ENCODE assay signal across 1 cellular context in genomic region chr4:38163216-38164006, GRCh38.
A peak's percentile ranks its signal among the peaks of the same experiment; 100 is the strongest.
TF ChIP-seq lines count a peak whose summit lies in the region.

No MANE protein-coding gene starts in this region.

TF ChIP-seq in GM12878, 131 proteins besides CTCF, POLR2A, EP300 and RAD21 (continued from another document and continues in another):
- TF ChIP-seq, protein P1, sequence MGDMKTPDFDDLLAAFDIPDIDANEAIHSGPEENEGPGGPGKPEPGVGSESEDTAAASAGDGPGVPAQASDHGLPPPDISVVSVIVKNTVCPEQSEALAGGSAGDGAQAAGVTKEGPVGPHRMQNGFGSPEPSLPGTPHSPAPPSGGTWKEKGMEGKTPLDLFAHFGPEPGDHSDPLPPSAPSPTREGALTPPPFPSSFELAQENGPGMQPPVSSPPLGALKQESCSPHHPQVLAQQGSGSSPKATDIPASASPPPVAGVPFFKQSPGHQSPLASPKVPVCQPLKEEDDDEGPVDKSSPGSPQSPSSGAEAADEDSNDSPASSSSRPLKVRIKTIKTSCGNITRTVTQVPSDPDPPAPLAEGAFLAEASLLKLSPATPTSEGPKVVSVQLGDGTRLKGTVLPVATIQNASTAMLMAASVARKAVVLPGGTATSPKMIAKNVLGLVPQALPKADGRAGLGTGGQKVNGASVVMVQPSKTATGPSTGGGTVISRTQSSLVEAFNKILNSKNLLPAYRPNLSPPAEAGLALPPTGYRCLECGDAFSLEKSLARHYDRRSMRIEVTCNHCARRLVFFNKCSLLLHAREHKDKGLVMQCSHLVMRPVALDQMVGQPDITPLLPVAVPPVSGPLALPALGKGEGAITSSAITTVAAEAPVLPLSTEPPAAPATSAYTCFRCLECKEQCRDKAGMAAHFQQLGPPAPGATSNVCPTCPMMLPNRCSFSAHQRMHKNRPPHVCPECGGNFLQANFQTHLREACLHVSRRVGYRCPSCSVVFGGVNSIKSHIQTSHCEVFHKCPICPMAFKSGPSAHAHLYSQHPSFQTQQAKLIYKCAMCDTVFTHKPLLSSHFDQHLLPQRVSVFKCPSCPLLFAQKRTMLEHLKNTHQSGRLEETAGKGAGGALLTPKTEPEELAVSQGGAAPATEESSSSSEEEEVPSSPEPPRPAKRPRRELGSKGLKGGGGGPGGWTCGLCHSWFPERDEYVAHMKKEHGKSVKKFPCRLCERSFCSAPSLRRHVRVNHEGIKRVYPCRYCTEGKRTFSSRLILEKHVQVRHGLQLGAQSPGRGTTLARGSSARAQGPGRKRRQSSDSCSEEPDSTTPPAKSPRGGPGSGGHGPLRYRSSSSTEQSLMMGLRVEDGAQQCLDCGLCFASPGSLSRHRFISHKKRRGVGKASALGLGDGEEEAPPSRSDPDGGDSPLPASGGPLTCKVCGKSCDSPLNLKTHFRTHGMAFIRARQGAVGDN (IDR thresholded peaks at IDR 0.05), result peak; percentile 68
- TF ChIP-seq NR2C2 (IDR thresholded peaks at IDR 0.05; ENCODE audit: borderline replicate concordance, control insufficient read depth, insufficient read length, low read depth), result no peak
- no peak for TF ChIP-seq CEBPB (IDR thresholded peaks at IDR 0.05; ENCODE audit: borderline replicate concordance in 1 of 2, low read depth in 2 of 2, low read length in 2 of 2)
- TF ChIP-seq, protein P2, sequence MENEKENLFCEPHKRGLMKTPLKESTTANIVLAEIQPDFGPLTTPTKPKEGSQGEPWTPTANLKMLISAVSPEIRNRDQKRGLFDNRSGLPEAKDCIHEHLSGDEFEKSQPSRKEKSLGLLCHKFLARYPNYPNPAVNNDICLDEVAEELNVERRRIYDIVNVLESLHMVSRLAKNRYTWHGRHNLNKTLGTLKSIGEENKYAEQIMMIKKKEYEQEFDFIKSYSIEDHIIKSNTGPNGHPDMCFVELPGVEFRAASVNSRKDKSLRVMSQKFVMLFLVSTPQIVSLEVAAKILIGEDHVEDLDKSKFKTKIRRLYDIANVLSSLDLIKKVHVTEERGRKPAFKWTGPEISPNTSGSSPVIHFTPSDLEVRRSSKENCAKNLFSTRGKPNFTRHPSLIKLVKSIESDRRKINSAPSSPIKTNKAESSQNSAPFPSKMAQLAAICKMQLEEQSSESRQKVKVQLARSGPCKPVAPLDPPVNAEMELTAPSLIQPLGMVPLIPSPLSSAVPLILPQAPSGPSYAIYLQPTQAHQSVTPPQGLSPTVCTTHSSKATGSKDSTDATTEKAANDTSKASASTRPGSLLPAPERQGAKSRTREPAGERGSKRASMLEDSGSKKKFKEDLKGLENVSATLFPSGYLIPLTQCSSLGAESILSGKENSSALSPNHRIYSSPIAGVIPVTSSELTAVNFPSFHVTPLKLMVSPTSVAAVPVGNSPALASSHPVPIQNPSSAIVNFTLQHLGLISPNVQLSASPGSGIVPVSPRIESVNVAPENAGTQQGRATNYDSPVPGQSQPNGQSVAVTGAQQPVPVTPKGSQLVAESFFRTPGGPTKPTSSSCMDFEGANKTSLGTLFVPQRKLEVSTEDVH (IDR thresholded peaks at IDR 0.05; ENCODE audit: low read depth, partially characterized antibody), result no peak
- no peak for TF ChIP-seq MAX (IDR thresholded peaks at IDR 0.05; ENCODE audit: low read depth, low read length)
- TF ChIP-seq KDM1A (IDR thresholded peaks at IDR 0.05; ENCODE audit: borderline replicate concordance), result no peak
- TF ChIP-seq REST (IDR thresholded peaks at IDR 0.05; ENCODE audit: low read depth, low read length), result no peak
- TF ChIP-seq, protein P3, sequence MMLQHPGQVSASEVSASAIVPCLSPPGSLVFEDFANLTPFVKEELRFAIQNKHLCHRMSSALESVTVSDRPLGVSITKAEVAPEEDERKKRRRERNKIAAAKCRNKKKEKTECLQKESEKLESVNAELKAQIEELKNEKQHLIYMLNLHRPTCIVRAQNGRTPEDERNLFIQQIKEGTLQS (IDR thresholded peaks at IDR 0.05; ENCODE audit: borderline replicate concordance, extremely low read depth, low read depth, low read length), result no peak
- TF ChIP-seq IRF4 (IDR thresholded peaks at IDR 0.05; ENCODE audit: low read depth, low read length), result no peak
- TF ChIP-seq FOXM1 (IDR thresholded peaks at IDR 0.05; ENCODE audit: low read depth, low read length), result no peak
- no peak for TF ChIP-seq ZBED1 (IDR thresholded peaks at IDR 0.05; ENCODE audit: borderline replicate concordance)
- peak; percentile 86 for TF ChIP-seq MEF2B (IDR thresholded peaks at IDR 0.05; ENCODE audit: partially characterized antibody, poor library complexity, severe bottlenecking)
- TF ChIP-seq TCF3 (IDR thresholded peaks at IDR 0.05; ENCODE audit: borderline replicate concordance, insufficient read depth, low read depth, low read length), result no peak
- no peak for TF ChIP-seq RBBP5 (conservative IDR thresholded peaks at IDR 0.05)
- TF ChIP-seq NFIC (IDR thresholded peaks at IDR 0.05; ENCODE audit: low read depth, low read length), result no peak
- no peak for TF ChIP-seq HCFC1 (IDR thresholded peaks at IDR 0.05; ENCODE audit: low read length)
- TF ChIP-seq ZNF217 (IDR thresholded peaks at IDR 0.05), result no peak
- no peak for TF ChIP-seq SPI1 (IDR thresholded peaks at IDR 0.05; ENCODE audit: borderline replicate concordance, insufficient read depth, low read depth, low read length)
- TF ChIP-seq CBFB (IDR thresholded peaks at IDR 0.05; ENCODE audit: low read depth), result no peak
- TF ChIP-seq SMAD1 (IDR thresholded peaks at IDR 0.05; ENCODE audit: low read depth, partially characterized antibody), result no peak
- TF ChIP-seq CREB1 (IDR thresholded peaks at IDR 0.05; ENCODE audit: low read depth), result no peak
- TF ChIP-seq RELA (IDR thresholded peaks at IDR 0.05; ENCODE audit: borderline replicate concordance, partially characterized antibody), result no peak
- no peak for TF ChIP-seq ZBTB40 (IDR thresholded peaks at IDR 0.05; ENCODE audit: borderline replicate concordance)
- TF ChIP-seq NR2F1 (conservative IDR thresholded peaks at IDR 0.05), result no peak; the same call in 1 of the 2 replicates
- TF ChIP-seq, protein P4, sequence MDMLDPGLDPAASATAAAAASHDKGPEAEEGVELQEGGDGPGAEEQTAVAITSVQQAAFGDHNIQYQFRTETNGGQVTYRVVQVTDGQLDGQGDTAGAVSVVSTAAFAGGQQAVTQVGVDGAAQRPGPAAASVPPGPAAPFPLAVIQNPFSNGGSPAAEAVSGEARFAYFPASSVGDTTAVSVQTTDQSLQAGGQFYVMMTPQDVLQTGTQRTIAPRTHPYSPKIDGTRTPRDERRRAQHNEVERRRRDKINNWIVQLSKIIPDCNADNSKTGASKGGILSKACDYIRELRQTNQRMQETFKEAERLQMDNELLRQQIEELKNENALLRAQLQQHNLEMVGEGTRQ (IDR thresholded peaks at IDR 0.05; ENCODE audit: borderline replicate concordance, low read depth, low read length), result no peak
- TF ChIP-seq EED (IDR thresholded peaks at IDR 0.05; ENCODE audit: low read depth), result no peak
- TF ChIP-seq BCL11A (IDR thresholded peaks at IDR 0.05; ENCODE audit: low read depth, low read length), result 0 out of 2 replicates have a peak, but pooled peaks have one; percentile 16
- TF ChIP-seq KLF5 (IDR thresholded peaks at IDR 0.05; ENCODE audit: partially characterized antibody), result no peak
- no peak for TF ChIP-seq GATAD2B (conservative IDR thresholded peaks at IDR 0.05; ENCODE audit: low read depth)
- no peak for TF ChIP-seq ZNF207 (IDR thresholded peaks at IDR 0.05; ENCODE audit: borderline replicate concordance)
- TF ChIP-seq SMC3 (IDR thresholded peaks at IDR 0.05; ENCODE audit: borderline replicate concordance, low read length), result no peak
- no peak for TF ChIP-seq SIN3A (IDR thresholded peaks at IDR 0.05; ENCODE audit: low read depth, low read length)
- TF ChIP-seq MEF2A (IDR thresholded peaks at IDR 0.05; ENCODE audit: insufficient read depth, low read depth, low read length), result 0 out of 2 replicates have a peak, but pooled peaks have one; percentile 9
- no peak for TF ChIP-seq SUPT20H (IDR thresholded peaks at IDR 0.05; ENCODE audit: borderline replicate concordance, control insufficient read depth, low read depth, low read length)
- no peak for TF ChIP-seq SMAD5 (IDR thresholded peaks at IDR 0.05; ENCODE audit: low read depth)
- TF ChIP-seq SRF (IDR thresholded peaks at IDR 0.05; ENCODE audit: low read depth in 2 of 2, low read length in 2 of 2), result no peak
- no peak for TF ChIP-seq ETV6 (conservative IDR thresholded peaks at IDR 0.05 in 1 of 2, IDR thresholded peaks at IDR 0.05 in 1 of 2; ENCODE audit: borderline replicate concordance in 1 of 2, low read depth in 1 of 2)
- TF ChIP-seq, protein P5, sequence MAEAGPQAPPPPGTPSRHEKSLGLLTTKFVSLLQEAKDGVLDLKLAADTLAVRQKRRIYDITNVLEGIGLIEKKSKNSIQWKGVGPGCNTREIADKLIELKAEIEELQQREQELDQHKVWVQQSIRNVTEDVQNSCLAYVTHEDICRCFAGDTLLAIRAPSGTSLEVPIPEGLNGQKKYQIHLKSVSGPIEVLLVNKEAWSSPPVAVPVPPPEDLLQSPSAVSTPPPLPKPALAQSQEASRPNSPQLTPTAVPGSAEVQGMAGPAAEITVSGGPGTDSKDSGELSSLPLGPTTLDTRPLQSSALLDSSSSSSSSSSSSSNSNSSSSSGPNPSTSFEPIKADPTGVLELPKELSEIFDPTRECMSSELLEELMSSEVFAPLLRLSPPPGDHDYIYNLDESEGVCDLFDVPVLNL (IDR thresholded peaks at IDR 0.05; ENCODE audit: low read depth, low read length), result no peak
- TF ChIP-seq BCLAF1 (IDR thresholded peaks at IDR 0.05), result no peak
- no peak for TF ChIP-seq MXI1 (IDR thresholded peaks at IDR 0.05; ENCODE audit: low read depth, low read length)
